22 cellular contexts compared by ENCODE assay signal in the genomic region with DNA sequence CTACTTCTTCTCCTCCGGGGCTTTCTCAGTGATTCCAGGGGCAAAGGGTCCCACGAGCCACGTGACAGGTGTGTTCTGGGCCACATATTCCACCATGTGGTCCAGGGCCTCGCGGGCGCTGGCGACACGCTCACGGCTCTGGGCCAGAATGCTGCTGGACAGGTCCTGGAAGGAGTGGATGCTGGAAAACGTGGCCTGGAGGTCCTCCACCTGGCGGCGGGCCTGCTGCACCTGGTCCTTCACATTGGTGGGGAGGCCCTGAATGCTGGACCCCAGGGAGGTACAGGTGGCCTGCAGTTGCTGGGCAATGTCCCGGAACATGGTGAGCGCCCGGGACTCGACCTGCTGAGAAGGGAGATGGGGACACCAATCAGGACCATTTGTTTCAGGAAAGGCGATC.
"Had no signal": no experiment of that assay in that cellular context is flagged by ENCODE, and none has a peak within 500 bp of the region (broad histone marks: within the 10 kb centered on the region; RNA-seq: fewer than 3 reads in every experiment).

No MANE protein-coding gene starts in this region.

- H3K27ac Mint-ChIP-seq: activated CD8-positive, alpha-beta memory T cell treated with anti-CD3 and anti-CD28 coated beads, Interleukin-2, amount 10 ng/mL, durations not matched to agents 7 days and 5 days; activated naive CD8-positive, alpha-beta T cell treated with anti-CD3 and anti-CD28 coated beads, Interleukin-2, amount 50 U/mL, for 24 hours; activated T-cell treated with anti-CD3 and anti-CD28 coated beads, Interleukin-2, amount 50 U/mL, for 24 hours; brain; T-helper 1 cell treated with Interleukin-12 subunit alpha and Interleukin-12 subunit beta and Interleukin-4 antibody, amounts not matched to agents 30 μg/mL and 1 μg/mL, for 36 hours had no signal

- H3K9me3 Mint-ChIP-seq: activated naive CD4-positive, alpha-beta T cell treated with anti-CD3 and anti-CD28 coated beads, Interleukin-2, amount 50 U/mL, for 72 hours; activated naive CD8-positive, alpha-beta T cell treated with anti-CD3 and anti-CD28 coated beads, Interleukin-2, amount 50 U/mL, for 24 hours; activated T-cell treated with anti-CD3 and anti-CD28 coated beads, Interleukin-2, amount 50 U/mL, for 24 hours; brain; central memory CD8-positive, alpha-beta T cell; T-helper 1 cell treated with Interleukin-12 subunit alpha and Interleukin-12 subunit beta and Interleukin-4 antibody, amounts not matched to agents 30 μg/mL and 1 μg/mL, for 36 hours had no signal

- H3K27ac ChIP-seq: KMS-11 had no signal

- H3K27me3 Mint-ChIP-seq: activated CD8-positive, alpha-beta memory T cell treated with anti-CD3 and anti-CD28 coated beads, Interleukin-2, amount 10 ng/mL, durations not matched to agents 7 days and 5 days; activated naive CD8-positive, alpha-beta T cell treated with anti-CD3 and anti-CD28 coated beads, Interleukin-2, amount 50 U/mL, for 24 hours; activated T-cell treated with anti-CD3 and anti-CD28 coated beads, Interleukin-2, amount 50 U/mL, for 24 hours; central memory CD8-positive, alpha-beta T cell had no signal

- DNase-seq: activated CD4-positive, alpha-beta T cell treated with anti-CD3 and anti-CD28 coated beads for 4 hours; activated CD8-positive, alpha-beta memory T cell treated with anti-CD3 and anti-CD28 coated beads, Interleukin-2, amount 10 ng/mL, durations not matched to agents 7 days and 5 days; activated effector memory CD4-positive, alpha-beta T cell treated with anti-CD3 and anti-CD28 coated beads, Interleukin-2, amount 50 U/mL, for 16 hours; activated naive CD4-positive, alpha-beta T cell treated with Interleukin-2 at 50 U/mL for 16 hours; activated naive CD8-positive, alpha-beta T cell treated with anti-CD3 and anti-CD28 coated beads, Interleukin-2, amount 50 U/mL, for 24 hours; activated T-cell treated with anti-CD3 and anti-CD28 coated beads, Interleukin-2, amount 50 U/mL, for 24 hours; amniotic stem cell; NCI-H1092; NCI-H1417; NCI-H187; NCI-H2081; NCI-H524; PC-3; SHP77 treated with DMSO at 0.1 percent for 48 hours had no signal

- H3K4me1 Mint-ChIP-seq: brain had no signal

- FAIRE-seq: astrocyte, RCC 7860 had no signal

- ATAC-seq: activated CD4-positive, CD25-positive, alpha-beta regulatory T cell treated with anti-CD3 and anti-CD28 coated beads, Interleukin-2, amount 50 U/mL, for 24 hours; activated CD8-positive, alpha-beta memory T cell treated with anti-CD3 and anti-CD28 coated beads, Interleukin-2, amount 10 ng/mL, durations not matched to agents 7 days and 5 days; activated naive CD4-positive, alpha-beta T cell treated with anti-CD3 and anti-CD28 coated beads, Interleukin-2, amount 50 U/mL, for 72 hours; activated naive CD8-positive, alpha-beta T cell treated with anti-CD3 and anti-CD28 coated beads, Interleukin-2, amount 50 U/mL, for 24 hours; PC-3 had no signal

- H3K4me2 ChIP-seq: KMS-11 had no signal

- H3K9ac ChIP-seq: KMS-11 had no signal

- H3K4me3 Mint-ChIP-seq: activated CD8-positive, alpha-beta memory T cell treated with anti-CD3 and anti-CD28 coated beads, Interleukin-2, amount 10 ng/mL, durations not matched to agents 7 days and 5 days; activated naive CD8-positive, alpha-beta T cell treated with anti-CD3 and anti-CD28 coated beads, Interleukin-2, amount 50 U/mL, for 24 hours; activated T-cell treated with anti-CD3 and anti-CD28 coated beads, Interleukin-2, amount 50 U/mL, for 24 hours; brain; central memory CD8-positive, alpha-beta T cell; T-helper 1 cell treated with Interleukin-12 subunit alpha and Interleukin-12 subunit beta and Interleukin-4 antibody, amounts not matched to agents 30 μg/mL and 1 μg/mL, for 36 hours had no signal
